In genomic region chr15:75764845-75765550, GRCh38 we compare ENCODE assay signal across 8 cellular contexts. TPM values are rescaled to one million over a fixed set of nuclear protein-coding genes. Genes with fewer than 3 reads are reported as not detected.
DNase-seq lines count a peak whose midpoint lies in the region; ATAC-seq, FAIRE-seq and TF ChIP-seq lines count a peak whose summit lies in the region.
"Not testable (repeated sequence)": the region's sequence is repeated elsewhere in the genome, so short reads cannot be mapped to it uniquely, and the experiment has no call there.
"Had no signal": no experiment of that assay in that cellular context is flagged by ENCODE, and none has a peak within 500 bp of the region (broad histone marks: within the 10 kb centered on the region; RNA-seq: fewer than 3 reads in every experiment).

No MANE protein-coding gene starts in this region.

- H3K4me3 ChIP-seq in bronchial epithelial cell (ENCODE audit: low read depth, low read length) = not testable (repeated sequence)

- DNase-seq in DMS53 (lab: John Stamatoyannopoulos, UW) (peak; percentile 18), NCI-H510A treated with DMSO at 0.1 percent for 48 hours (lab: John Stamatoyannopoulos, UW) (peak; percentile 4), left lobe of liver (ENCODE audit: low spot score) (peak; percentile 27), type B pancreatic cell (ENCODE audit: extremely low spot score, unreplicated experiment) (peak; percentile 27)
- not testable (repeated sequence) for DNase-seq in bronchial epithelial cell (ENCODE audit: low read depth); neural crest cell (ENCODE audit: low read depth, low spot score)

- H3K36me3 ChIP-seq in bronchial epithelial cell (ENCODE audit: control insufficient read depth, insufficient read depth, low read length) = not testable (repeated sequence)

- not testable (repeated sequence) for H3K27me3 Mint-ChIP-seq in neural crest cell (ENCODE audit: low read depth); type B pancreatic cell

- TF ChIP-seq CTCF in bronchial epithelial cell (IDR thresholded peaks at IDR 0.05; ENCODE audit: insufficient read depth, low read length, severe bottlenecking); neural crest cell (conservative IDR thresholded peaks at IDR 0.05); type B pancreatic cell (conservative IDR thresholded peaks at IDR 0.05): not testable (repeated sequence)

- H3K9me3 Mint-ChIP-seq in neural crest cell, type B pancreatic cell: not testable (repeated sequence)

- H3K36me3 Mint-ChIP-seq in neural crest cell (ENCODE audit: low read depth); type B pancreatic cell: not testable (repeated sequence)

- H3K4me1 Mint-ChIP-seq in neural crest cell; type B pancreatic cell (ENCODE audit: unreplicated experiment): not testable (repeated sequence)

- not testable (repeated sequence) for H3K27me3 ChIP-seq in bronchial epithelial cell (ENCODE audit: control insufficient read depth, insufficient read depth, low read length)

- not testable (repeated sequence) for ATAC-seq in left lobe of liver

- peak; percentile 32 for FAIRE-seq in bronchial epithelial cell (lab: Jason Lieb, UNC)

- not testable (repeated sequence) for H3K4me3 Mint-ChIP-seq in neural crest cell, type B pancreatic cell

- peak overlapping the region; percentile 27 for H3K27ac Mint-ChIP-seq in neural crest cell (ENCODE audit: unreplicated experiment)
- not testable (repeated sequence) for H3K27ac Mint-ChIP-seq in type B pancreatic cell

RNA-seq across cellular contexts. Expression of gene CSPG4, which starts 52.4 kb away (rescaled TPM):
- 0.79 and 6.3 TPM in 2 replicates for total RNA-seq in bronchial epithelial cell
- total RNA-seq in left lobe of liver = 0.23 TPM
- 5.3 and 5.4 TPM in 2 replicates for total RNA-seq in neural crest cell
- total RNA-seq in type B pancreatic cell (ENCODE audit: low replicate concordance) = 0.19 and 7.3 TPM in 2 replicates
- total RNA-seq: CD4-positive, CD25-positive, alpha-beta regulatory T cell; CD8-positive, alpha-beta T cell had no signal
